ENCODE assay signal across 22 cellular contexts in the genomic region with DNA sequence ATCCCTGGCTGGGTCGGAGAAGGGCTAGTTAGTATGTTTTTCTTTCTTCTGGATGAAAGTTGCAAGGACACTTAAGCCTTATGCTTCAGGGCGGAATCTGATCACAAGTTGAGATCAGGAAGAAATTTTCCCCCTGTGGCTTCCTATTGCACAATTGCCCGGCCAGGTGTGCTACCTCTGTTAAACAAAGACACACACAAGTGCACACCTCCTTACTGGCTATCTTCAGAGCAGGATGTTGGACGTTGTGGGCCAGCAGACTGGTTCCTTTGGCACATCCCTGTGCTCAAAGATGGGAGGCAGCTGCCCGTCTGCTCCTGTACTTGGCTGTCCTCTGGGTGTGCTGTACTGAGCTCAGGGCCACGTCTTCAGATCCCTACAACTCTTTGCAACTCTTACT. TPM values are rescaled to one million over a fixed set of nuclear protein-coding genes. Genes with fewer than 3 reads are reported as not detected.
DNase-seq lines count a peak whose midpoint lies in the region; ATAC-seq and TF ChIP-seq lines count a peak whose summit lies in the region.
"Had no signal": no experiment of that assay in that cellular context is flagged by ENCODE, and none has a peak within 500 bp of the region (broad histone marks: within the 10 kb centered on the region; RNA-seq: fewer than 3 reads in every experiment).

No MANE protein-coding gene starts in this region.

- no peaks in the 10 kb centered on the region for H3K9me3 ChIP-seq in A673 (ENCODE audit: low read depth, low read length, poor library complexity, severe bottlenecking)
- H3K9me3 ChIP-seq in left lung: no peaks in the 10 kb centered on the region
- H3K9me3 ChIP-seq: upper lobe of left lung had no signal

- intact Hi-C loops in A673 (cut with micrococcal nuclease; ENCODE audit: unreplicated experiment): no loop called here
- intact Hi-C loops in left lung (cut with DNase I): no loop called here

- no peak overlapping the region for H2AFZ ChIP-seq in GM23338

- H3K9me3 Mint-ChIP-seq in GM23338: no peaks in the 10 kb centered on the region
- no peaks in the 10 kb centered on the region for H3K9me3 Mint-ChIP-seq in WTC11
- H3K9me3 Mint-ChIP-seq: activated B cell treated with CpG ODN at 0.5 μM for 24 hours; activated naive CD4-positive, alpha-beta T cell treated with anti-CD3 and anti-CD28 coated beads, Interleukin-2, amount 50 U/mL, for 24 hours; activated T-helper 1 cell treated with anti-CD3 and anti-CD28 coated beads, Interleukin-12 subunit alpha, Interleukin-12 subunit beta, Interleukin-2, Interleukin-4 antibody, amounts not matched to agents 30 ng/mL and 10 ng/mL and 1 ng/mL, durations not matched to agents 14 hours and 24 hours and 36 hours; T-helper 2 cell treated with Interferon-gamma antibody and Interleukin-4, amounts not matched to agents 5 μg/mL and 100 μg/mL, for 36 hours had no signal

- H3K4me2 ChIP-seq in GM23338: peak overlapping the region; percentile 25; the same call in 1 of the 2 replicates

- H3K27ac Mint-ChIP-seq in GM23338 (no peak overlapping the region), WTC11 (peak overlapping the region; percentile 1)
- H3K27ac Mint-ChIP-seq: activated B cell treated with CpG ODN at 0.5 μM for 24 hours; activated naive CD4-positive, alpha-beta T cell treated with anti-CD3 and anti-CD28 coated beads, Interleukin-2, amount 50 U/mL, for 24 hours; T-helper 2 cell treated with Interferon-gamma antibody and Interleukin-4, amounts not matched to agents 5 μg/mL and 100 μg/mL, for 36 hours had no signal

- ATAC-seq in GM23338 (peak; percentile 18; the same call in 2 of the 3 replicates), WTC11 (no peak), left lung (peak; percentile 35), HG03442 (IDR thresholded peaks at IDR 0.05; ENCODE audit: unreplicated experiment) (no peak)

- H3K27me3 ChIP-seq in A673 (replicated peaks; ENCODE audit: insufficient read depth, low read depth, low read length, poor library complexity): no peaks in the 10 kb centered on the region
- H3K27me3 ChIP-seq in GM23338 (ENCODE audit: insufficient read depth): no peaks in the 10 kb centered on the region
- H3K27me3 ChIP-seq in left lung: no peaks in the 10 kb centered on the region
- H3K27me3 ChIP-seq: cardiac muscle cell, upper lobe of left lung had no signal

- H3K27ac ChIP-seq in A673 (ENCODE audit: low read depth, low read length, poor library complexity, severe bottlenecking) (peak overlapping the region; percentile 23), GM23338 (ENCODE audit: low read depth) (no peak overlapping the region), left lung (peak overlapping the region in 1 of 2 donors; percentile 6)
- H3K27ac ChIP-seq: cardiac muscle cell had no signal

- BruUV-seq in A673 (replicated peaks; lab: Mats Ljungman, UMichigan): no TSS peak

- H3K36me3 Mint-ChIP-seq in GM23338 (ENCODE audit: low read depth) (peaks cover 5% of the 10 kb centered on the region; the same call in 1 of the 3 replicates), WTC11 (peaks cover 4% of the 10 kb centered on the region; the same call in 1 of the 2 replicates)

- CTCF ChIA-PET in A673 (lab: Charles Lee): no interaction called here
- CTCF ChIA-PET in WTC11 (lab: Charles Lee): no interaction called here

- no peaks in the 10 kb centered on the region for H3K9me2 ChIP-seq in GM23338 (ENCODE audit: insufficient read depth)

- H3K4me3 ChIP-seq in A673 (ENCODE audit: low read depth, low read length, poor library complexity, severe bottlenecking): no peak overlapping the region
- H3K4me3 ChIP-seq in GM23338: no peak overlapping the region
- no peak overlapping the region for H3K4me3 ChIP-seq in left lung
- H3K4me3 ChIP-seq: cardiac muscle cell, upper lobe of left lung had no signal

- TF ChIP-seq CTCF in A673 (conservative IDR thresholded peaks at IDR 0.05; ENCODE audit: low read depth, low read length): no peak
- no peak for TF ChIP-seq CTCF in GM23338 (conservative IDR thresholded peaks at IDR 0.05; ENCODE audit: low read depth in 2 of 2)
- TF ChIP-seq CTCF in WTC11 (IDR thresholded peaks at IDR 0.05): no peak
- no peak for TF ChIP-seq CTCF in left lung (IDR thresholded peaks at IDR 0.05)

- H3F3A ChIP-seq in GM23338 (replicated peaks; ENCODE audit: low read depth): no peaks in the 10 kb centered on the region

- peaks cover 68% of the 10 kb centered on the region for H3K79me2 ChIP-seq in GM23338 (replicated peaks; ENCODE audit: insufficient read depth)

- POLR2A ChIA-PET in A673 (lab: Charles Lee; ENCODE audit: low non-redundant PET): no interaction called here
- POLR2A ChIA-PET in WTC11 (lab: Charles Lee): interaction anchor here (0.5 kb wide), 1 partner anchor 223 kb away, joined by 6 read pairs; no protein-coding TSS in a partner anchor

- H3K4me3 Mint-ChIP-seq in GM23338 (no peak overlapping the region; the same call in 2 of the 3 replicates), WTC11 (no peak overlapping the region)
- H3K4me3 Mint-ChIP-seq: activated B cell treated with CpG ODN at 0.5 μM for 24 hours; activated naive CD4-positive, alpha-beta T cell treated with anti-CD3 and anti-CD28 coated beads, Interleukin-2, amount 50 U/mL, for 24 hours; activated T-helper 1 cell treated with anti-CD3 and anti-CD28 coated beads, Interleukin-12 subunit alpha, Interleukin-12 subunit beta, Interleukin-2, Interleukin-4 antibody, amounts not matched to agents 30 ng/mL and 10 ng/mL and 1 ng/mL, durations not matched to agents 14 hours and 24 hours and 36 hours; CD4-positive, CD25-positive, alpha-beta regulatory T cell; T-helper 2 cell treated with Interferon-gamma antibody and Interleukin-4, amounts not matched to agents 5 μg/mL and 100 μg/mL, for 36 hours had no signal

- H4K20me1 ChIP-seq in GM23338 (replicated peaks; ENCODE audit: insufficient read depth): no peaks in the 10 kb centered on the region; the same call in none of the 2 replicates

- H3K27me3 Mint-ChIP-seq in GM23338 (ENCODE audit: insufficient read depth, low read depth, poor library complexity): peaks cover 9% of the 10 kb centered on the region
- no peaks in the 10 kb centered on the region for H3K27me3 Mint-ChIP-seq in WTC11 (ENCODE audit: low read depth)
- H3K27me3 Mint-ChIP-seq: activated B cell treated with CpG ODN at 0.5 μM for 24 hours; activated naive CD4-positive, alpha-beta T cell treated with anti-CD3 and anti-CD28 coated beads, Interleukin-2, amount 50 U/mL, for 24 hours; CD4-positive, CD25-positive, alpha-beta regulatory T cell had no signal

- no peaks in the 10 kb centered on the region for H3K36me3 ChIP-seq in A673 (ENCODE audit: insufficient read depth, low read length, poor library complexity, severe bottlenecking)
- no peaks in the 10 kb centered on the region for H3K36me3 ChIP-seq in GM23338 (ENCODE audit: insufficient read depth)
- no peaks in the 10 kb centered on the region for H3K36me3 ChIP-seq in left lung
- H3K36me3 ChIP-seq: cardiac muscle cell, upper lobe of left lung had no signal

- H3K4me1 ChIP-seq in A673 (ENCODE audit: insufficient read depth, low read length, poor library complexity, severe bottlenecking): peaks cover 33% of the 10 kb centered on the region
- peaks cover 36% of the 10 kb centered on the region for H3K4me1 ChIP-seq in GM23338 (ENCODE audit: insufficient read depth)
- H3K4me1 ChIP-seq in left lung: peaks cover 17 to 88% of the 10 kb centered on the region in 2 donors

- peaks cover 58% of the 10 kb centered on the region for H3K4me1 Mint-ChIP-seq in GM23338
- peaks cover 62% of the 10 kb centered on the region for H3K4me1 Mint-ChIP-seq in WTC11

- DNase-seq in A673 (ENCODE audit: low spot score) (no peak), GM23338 (ENCODE audit: low spot score) (no peak), WTC11 (ENCODE audit: low spot score) (no peak), left lung (no peak), NCI-H524 treated with DMSO at 0.1 percent for 48 hours (lab: John Stamatoyannopoulos, UW) (no peak), Ammon's horn (ENCODE audit: low spot score) (no peak), NCI-H1417 treated with DMSO at 0.1 percent for 48 hours (lab: John Stamatoyannopoulos, UW) (no peak)
- DNase-seq: activated B cell treated with CpG ODN at 0.5 μM for 24 hours; activated CD4-positive, alpha-beta T cell treated with anti-CD3 and anti-CD28 coated beads, Interleukin-2, amount 50 U/mL, for 4 hours; CD4-positive, CD25-positive, alpha-beta regulatory T cell; cortex of kidney; glutamatergic neuron; kidney glomerular epithelial cell; NCI-H1092 treated with DMSO at 0.1 percent for 48 hours; NCI-H1930; stimulated activated CD4-positive, alpha-beta T cell treated with anti-CD3 and anti-CD28 coated beads, Interleukin-1b, Interleukin-23, amount 100 ng/mL, for 48 hours; upper lobe of left lung had no signal

TF ChIP-seq in GM23338, 12 proteins besides CTCF, POLR2A, EP300 and RAD21 (continues in another document):
- TF ChIP-seq NANOG (IDR thresholded peaks at IDR 0.05; ENCODE audit: borderline replicate concordance) (no peak), ZNF114 (CRISPR knock-in tag; IDR thresholded peaks at IDR 0.05) (no peak), ZNF331 (CRISPR knock-in tag; IDR thresholded peaks at IDR 0.05; ENCODE audit: low read depth) (no peak), EZH2phosphoT487 (IDR thresholded peaks at IDR 0.05; ENCODE audit: unreplicated experiment) (no peak), JUNB (IDR thresholded peaks at IDR 0.05; ENCODE audit: unreplicated experiment) (no peak), STAT1 (IDR thresholded peaks at IDR 0.05; ENCODE audit: unreplicated experiment) (no peak)

TF ChIP-seq in WTC11, 78 proteins besides CTCF, POLR2A, EP300 and RAD21:
- TF ChIP-seq NFATC4 (CRISPR knock-in tag; IDR thresholded peaks at IDR 0.05) (no peak), ZNF671 (CRISPR knock-in tag; IDR thresholded peaks at IDR 0.05) (no peak), ZNF317 (CRISPR knock-in tag; IDR thresholded peaks at IDR 0.05; ENCODE audit: borderline replicate concordance, low read depth) (peak; percentile 73), TP53 (CRISPR knock-in tag; IDR thresholded peaks at IDR 0.05) (no peak), IRF2 (CRISPR knock-in tag; IDR thresholded peaks at IDR 0.05; ENCODE audit: borderline replicate concordance, low read depth) (no peak), SP1 (CRISPR knock-in tag; conservative IDR thresholded peaks at IDR 0.05) (no peak)
TF ChIP-seq in WTC11: peak in this region for 1.

RNA-seq across cellular contexts. Expression of a gene that starts 19.1 kb away (rescaled TPM):
- total RNA-seq in A673 (2021) (27.4 and 32.4 TPM in 2 replicates), WTC11 (2021) (13.8 to 23.5 TPM (median 16.7 TPM) in 3 replicates), left lung (10 to 100 TPM; 26.6 to 44.7 TPM)
- total RNA-seq in GM23338 (2014; rRNA removed; shearing (Covaris generic)): 11.9 and 15.1 TPM in 2 replicates
- 6.1 and 7.5 TPM in 2 replicates for polyA plus RNA-seq in GM23338 (2016; fragmentation: Nextera tagmentation; extraction: Ambion mirVana)

Comparison
In these comparisons a context has a peak if more than half of its experiments do, and no peak if none do; other contexts are left out.
1. ATAC-seq: peak in GM23338 (single experiment) and left lung (single experiment); none in WTC11 (single experiment) and HG03442 (single experiment).